9 cellular contexts compared by ENCODE assay signal in the genomic region with DNA sequence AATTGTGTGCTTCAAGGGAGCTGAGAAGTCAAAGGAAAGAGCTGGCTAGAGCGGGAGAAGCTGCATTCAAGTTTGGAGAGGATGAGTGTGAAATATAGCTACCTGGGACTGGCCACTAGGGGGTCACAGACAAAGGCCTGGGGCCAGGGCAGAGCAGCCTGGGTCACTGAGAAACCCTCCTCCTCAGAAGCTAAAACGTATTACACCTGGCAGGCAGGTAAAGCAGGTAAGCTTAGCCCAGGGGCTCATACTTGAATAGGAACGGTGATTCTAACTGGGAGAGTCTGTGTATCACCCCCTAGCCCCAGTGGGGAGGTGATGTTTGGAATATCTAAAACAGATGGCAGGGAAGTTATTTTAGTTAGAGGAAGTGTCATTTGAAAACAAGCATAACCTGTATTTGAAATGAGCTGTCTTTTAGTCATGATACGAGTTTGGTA. TPM values are rescaled to one million over a fixed set of nuclear protein-coding genes. Genes with fewer than 3 reads are reported as not detected.
DNase-seq lines count a peak whose midpoint lies in the region; ATAC-seq and TF ChIP-seq lines count a peak whose summit lies in the region.
"Had no signal": no experiment of that assay in that cellular context is flagged by ENCODE, and none has a peak within 500 bp of the region (broad histone marks: within the 10 kb centered on the region; RNA-seq: fewer than 3 reads in every experiment).

No MANE protein-coding gene starts in this region.

- ATAC-seq in HG03159 (IDR thresholded peaks at IDR 0.05; ENCODE audit: unreplicated experiment) (no peak), heart left ventricle (no peak)

- intact Hi-C loops in dendritic cell treated with granulocyte-macrophage colony-stimulating factor and Interleukin-4, amounts not matched to agents 40 ng/mL and 50 ng/mL, for 4 days (cut with micrococcal nuclease) = no loop called here
- intact Hi-C loops in lower leg skin (cut with DNase I; ENCODE audit: low total_unique reads) = no loop called here
- intact Hi-C loops in heart left ventricle (cut with DNase I) = no loop called here

- H2BK120ac ChIP-seq in trophoblast cell (ENCODE audit: insufficient read depth, low read length, poor library complexity) = no peak overlapping the region

- H4K91ac ChIP-seq in trophoblast cell (ENCODE audit: low read depth, low read length) = peak overlapping the region; percentile 4

- H3K4me1 ChIP-seq in trophoblast cell (ENCODE audit: control insufficient read depth in 1 of 2, insufficient read depth in 2 of 2, low read length in 2 of 2) = peaks cover 11 to 28% of the 10 kb centered on the region in 2 experiments
- H3K4me1 ChIP-seq in heart left ventricle = peaks cover 0 to 14% (median 4%) of the 10 kb centered on the region in 12 donors

- H3K36me3 ChIP-seq in trophoblast cell (ENCODE audit: control insufficient read depth in 1 of 2, insufficient read depth in 2 of 2, low read length in 2 of 2) (no peaks in the 10 kb centered on the region), heart left ventricle (no peaks in the 10 kb centered on the region)

- no CpG with 5 or more reads among the region's 4 CpGs for WGBS in trophoblast cell (ENCODE audit: extremely low coverage, insufficient coverage, insufficient read length)
- 32 to 33% methylated on average over 4 of the region's 4 CpGs for WGBS in lower leg skin, 2 donors
- WGBS in heart left ventricle, 4 donors = 33 to 48% (median 42%) methylated on average over 4 of the region's 4 CpGs

- H4K8ac ChIP-seq in trophoblast cell (ENCODE audit: low read depth, low read length) = no peak overlapping the region

- H3K4ac ChIP-seq in trophoblast cell (ENCODE audit: low read depth, low read length) = no peak overlapping the region

- TF ChIP-seq POLR2A in lower leg skin (IDR thresholded peaks at IDR 0.05) = no peak
- TF ChIP-seq POLR2A in heart left ventricle (IDR thresholded peaks at IDR 0.05) = no peak

- no peaks in the 10 kb centered on the region for H3K27me3 ChIP-seq in trophoblast cell (ENCODE audit: insufficient read depth, low read length)
- no peaks in the 10 kb centered on the region for H3K27me3 ChIP-seq in heart left ventricle

- no peak overlapping the region for H3K4me3 Mint-ChIP-seq in dendritic cell treated with granulocyte-macrophage colony-stimulating factor and Interleukin-4, amounts not matched to agents 40 ng/mL and 50 ng/mL, for 4 days

- no peaks in the 10 kb centered on the region for H3K36me3 Mint-ChIP-seq in dendritic cell treated with granulocyte-macrophage colony-stimulating factor and Interleukin-4, amounts not matched to agents 40 ng/mL and 50 ng/mL, for 4 days (ENCODE audit: low read depth)

- H3K9me3 ChIP-seq in trophoblast cell (ENCODE audit: insufficient read depth, low read depth, low read length) (peaks cover 2% of the 10 kb centered on the region), heart left ventricle (no peaks in the 10 kb centered on the region)

- H2BK12ac ChIP-seq in trophoblast cell (ENCODE audit: low read length) = no peak overlapping the region

- no peak overlapping the region for H4K12ac ChIP-seq in trophoblast cell (ENCODE audit: low read depth, low read length)

- peak overlapping the region; percentile 54 for H3K27ac Mint-ChIP-seq in dendritic cell treated with granulocyte-macrophage colony-stimulating factor and Interleukin-4, amounts not matched to agents 40 ng/mL and 50 ng/mL, for 4 days

- H3K4me1 Mint-ChIP-seq in dendritic cell treated with granulocyte-macrophage colony-stimulating factor and Interleukin-4, amounts not matched to agents 40 ng/mL and 50 ng/mL, for 4 days (ENCODE audit: low read depth) = peaks cover 9% of the 10 kb centered on the region

- no peak overlapping the region for H2AK5ac ChIP-seq in trophoblast cell (ENCODE audit: low read length)

- DNase-seq in NCI-H1417 (lab: John Stamatoyannopoulos, UW) = peak in 2 of 3 experiments; percentile 17 to 43
- no peak for DNase-seq in NCI-H1417 treated with DMSO at 0.1 percent for 48 hours (lab: John Stamatoyannopoulos, UW)
- DNase-seq in LNCaP clone FGC (ENCODE audit: low read depth) = peak; percentile 15
- DNase-seq in trophoblast cell = peak; percentile 90 to 96
- no peak for DNase-seq in lower leg skin (ENCODE audit: low spot score in 2 of 2)
- DNase-seq in heart left ventricle = no peak

- H3K27ac ChIP-seq in trophoblast cell (ENCODE audit: low read depth, low read length) = no peak overlapping the region
- no peak overlapping the region for H3K27ac ChIP-seq in heart left ventricle
- H3K27ac ChIP-seq: skin epidermis had no signal

- peaks cover 3% of the 10 kb centered on the region for H3K79me1 ChIP-seq in trophoblast cell (ENCODE audit: low read length)

- H3K4me3 ChIP-seq in LNCaP clone FGC (ENCODE audit: low read depth, low read length) = no peak overlapping the region
- no peak overlapping the region for H3K4me3 ChIP-seq in trophoblast cell (ENCODE audit: low read depth, low read length)
- no peak overlapping the region for H3K4me3 ChIP-seq in lower leg skin (ENCODE audit: low read depth, poor library complexity, severe bottlenecking)
- H3K4me3 ChIP-seq in heart left ventricle = no peak overlapping the region
- H3K4me3 ChIP-seq: skin epidermis had no signal

- H3K18ac ChIP-seq in trophoblast cell (ENCODE audit: low read length) = no peak overlapping the region

- H3K79me2 ChIP-seq in trophoblast cell (ENCODE audit: control insufficient read depth, insufficient read depth, low read length, poor library complexity) = no peaks in the 10 kb centered on the region

- no peaks in the 10 kb centered on the region for H3K9me3 Mint-ChIP-seq in dendritic cell treated with granulocyte-macrophage colony-stimulating factor and Interleukin-4, amounts not matched to agents 40 ng/mL and 50 ng/mL, for 4 days

- H2BK5ac ChIP-seq in trophoblast cell (ENCODE audit: low read depth, low read length, poor library complexity) = no peak overlapping the region

- TF ChIP-seq CTCF in LNCaP clone FGC (IDR thresholded peaks at IDR 0.05; ENCODE audit: control insufficient read depth, extremely low read depth, insufficient read depth) (peak; percentile 60), lower leg skin (IDR thresholded peaks at IDR 0.05) (no peak), heart left ventricle (IDR thresholded peaks at IDR 0.05) (peak in 3 of 12 donors; percentile 5 to 8 (median 7))

- H3K4me2 ChIP-seq in trophoblast cell (ENCODE audit: low read length) = no peak overlapping the region

- no peak overlapping the region for H3K23ac ChIP-seq in trophoblast cell (ENCODE audit: low read length)

- no peak overlapping the region for H3K9ac ChIP-seq in trophoblast cell (ENCODE audit: low read length)

- H2AFZ ChIP-seq in trophoblast cell (ENCODE audit: insufficient read depth, low read length, poor library complexity) = no peak overlapping the region

- H3K27me3 Mint-ChIP-seq in dendritic cell treated with granulocyte-macrophage colony-stimulating factor and Interleukin-4, amounts not matched to agents 40 ng/mL and 50 ng/mL, for 4 days = peaks cover 7% of the 10 kb centered on the region

- H3K14ac ChIP-seq in trophoblast cell (ENCODE audit: low read length) = no peak overlapping the region

RNA-seq across cellular contexts. Expression of a gene that starts 6.8 kb away (rescaled TPM):
- 0.03 and 0.07 TPM in 2 replicates for polyA plus RNA-seq in trophoblast cell (2013)
- total RNA-seq in lower leg skin = not detected
- not detected for total RNA-seq in heart left ventricle
- polyA plus RNA-seq in heart left ventricle = not detected

RNA-seq across cellular contexts. Expression of a gene that starts 20.2 kb away (rescaled TPM):
- polyA plus RNA-seq in trophoblast cell (2013) = not detected in 2 replicates
- total RNA-seq in lower leg skin (100 to 1,000 TPM in 1 of 4 donors, 10 to 100 TPM in 3; 15.9 to 197 (median 24.1) TPM), heart left ventricle (not detected)
- polyA plus RNA-seq in heart left ventricle = not detected

RNA-seq across cellular contexts. Expression of a gene that starts 23.2 kb away (rescaled TPM):
- polyA plus RNA-seq in trophoblast cell (2013) = not detected in 2 replicates
- 1 to 10 TPM in 2 of 4 donors, not detected in 2; 1.3 to 1.8 TPM for total RNA-seq in lower leg skin
- total RNA-seq in heart left ventricle = not detected
- not detected for polyA plus RNA-seq in heart left ventricle

RNA-seq across cellular contexts. Expression of a gene that starts 35.5 kb away (rescaled TPM):
- polyA plus RNA-seq in trophoblast cell (2013) = not detected in 2 replicates
- total RNA-seq in lower leg skin (100 to 1,000 TPM in 1 of 4 donors, 10 to 100 TPM in 1, 1 to 10 TPM in 1, under 1 TPM in 1; 0.72 to 143 (median 6.3) TPM), heart left ventricle (not detected)
- not detected for polyA plus RNA-seq in heart left ventricle

RNA-seq across cellular contexts. Expression of a gene that starts 48.0 kb away (rescaled TPM):
- polyA plus RNA-seq in trophoblast cell (2013) = 0.03 and 0.04 TPM in 2 replicates
- 100 to 1,000 TPM in 1 of 4 donors, 1 to 10 TPM in 1, under 1 TPM in 1, not detected in 1; 0.25 to 117 (median 4.4) TPM for total RNA-seq in lower leg skin
- not detected for total RNA-seq in heart left ventricle
- polyA plus RNA-seq in heart left ventricle = not detected

Comparison
In these comparisons a context has a peak if more than half of its experiments do, and no peak if none do; other contexts are left out.
1. DNase-seq: peak in NCI-H1417 (2 of 3), LNCaP clone FGC (single experiment) and trophoblast cell (2 of 2); none in NCI-H1417 treated with DMSO at 0.1 percent for 48 hours (single experiment), lower leg skin (0 of 2) and heart left ventricle (0 of 5).
2. RNA of a gene that starts 20.2 kb away (total RNA-seq): 15.9 to 197 TPM in lower leg skin; not detected in heart left ventricle; every median in the first group is over 10 times any median in the second.